Comparison of ENCODE assay signal across 17 cellular contexts in genomic region chr12:53998900-53999236, GRCh38. TPM values are rescaled to one million over a fixed set of nuclear protein-coding genes. Genes with fewer than 3 reads are reported as not detected.
DNase-seq lines count a peak whose midpoint lies in the region; ATAC-seq and TF ChIP-seq lines count a peak whose summit lies in the region.
"Had no signal": no experiment of that assay in that cellular context is flagged by ENCODE, and none has a peak within 500 bp of the region (broad histone marks: within the 10 kb centered on the region; RNA-seq: fewer than 3 reads in every experiment).

No MANE protein-coding gene starts in this region.

- TF ChIP-seq CTCF in BJ (IDR thresholded peaks at IDR 0.05; ENCODE audit: insufficient read depth, low read depth, low read length) (no peak), Peyer's patch (IDR thresholded peaks at IDR 0.05) (no peak), fibroblast of villous mesenchyme (IDR thresholded peaks at IDR 0.05; ENCODE audit: insufficient read depth, low read depth, low read length) (peak; percentile 3)

- H3K4me1 ChIP-seq in Peyer's patch = peaks cover 4 to 38% (median 18%) of the 10 kb centered on the region in 4 donors
- peaks cover 48 to 79% (median 55%) of the 10 kb centered on the region in 3 donors for H3K4me1 ChIP-seq in skeletal muscle tissue (ENCODE audit: control insufficient read depth in 3 of 3, insufficient read depth in 3 of 3, low read length in 3 of 3)
- H3K4me1 ChIP-seq in SJCRH30 = no peaks in the 10 kb centered on the region

- no peak for TF ChIP-seq POLR2A in Peyer's patch (IDR thresholded peaks at IDR 0.05)

- H3K9me3 ChIP-seq in Peyer's patch (peaks cover 0 to 3% (median 0%) of the 10 kb centered on the region in 4 donors), skeletal muscle tissue (ENCODE audit: control insufficient read depth in 3 of 3, low read length in 3 of 3) (no peaks in the 10 kb centered on the region), SJCRH30 (replicated peaks) (no peaks in the 10 kb centered on the region)
- H3K9me3 ChIP-seq: upper lobe of right lung had no signal

- no peak for DNase-seq in BJ (ENCODE audit: low read depth)
- DNase-seq in Peyer's patch = no peak
- DNase-seq in fibroblast of villous mesenchyme (ENCODE audit: low read depth) = no peak
- DNase-seq in amygdala (lab: John Stamatoyannopoulos, UW) = no peak
- DNase-seq in SJCRH30 = no peak
- DNase-seq: activated naive CD4-positive, alpha-beta T cell treated with anti-CD3 and anti-CD28 coated beads, Interleukin-2, amount 50 U/mL, for 16 hours; activated T-cell treated with anti-CD3 and anti-CD28 coated beads, Interleukin-2, amount 50 U/mL, for 1 hour; hypothalamus; left cardiac atrium; OCI-M1; retina; stimulated activated naive CD4-positive, alpha-beta T cell treated with Interleukin-2 at 50 U/mL for 16 hours; upper lobe of right lung had no signal

- H3K27ac ChIP-seq in Peyer's patch (peak overlapping the region; percentile 30 to 83 (median 74)), skeletal muscle tissue (ENCODE audit: low read depth, low read length) (peak overlapping the region; percentile 100), SJCRH30 (no peak overlapping the region)
- H3K27ac ChIP-seq: upper lobe of right lung had no signal

- H3K4me3 ChIP-seq in BJ (ENCODE audit: low read depth, low read length) = peak overlapping the region; percentile 73
- H3K4me3 ChIP-seq in Peyer's patch = peak overlapping the region in 2 of 4 donors; percentile 39 to 56
- peak overlapping the region; percentile 83 for H3K4me3 ChIP-seq in fibroblast of villous mesenchyme (ENCODE audit: low read depth, low read length)
- H3K4me3 ChIP-seq in skeletal muscle tissue (ENCODE audit: low read length in 3 of 3) = peak overlapping the region; percentile 88 to 93 (median 89)
- no peak overlapping the region for H3K4me3 ChIP-seq in SJCRH30

- H3K9ac ChIP-seq in skeletal muscle tissue (ENCODE audit: low read depth in 1 of 3, low read length in 3 of 3) = peak overlapping the region; percentile 96 to 99 (median 99)

- CTCF ChIA-PET in BJ (lab: Yijun Ruan, JAX) = interaction anchor here (1.4 to 16.8 kb wide), 7 partner anchors 12 to 230 kb away, joined by 3 to 213 read pairs (median 23); partner anchors contain the start of genes HOXC10 and SMUG1

- POLR2A ChIA-PET in BJ (lab: Charles Lee) = no interaction called here

- H3K27me3 ChIP-seq in BJ (ENCODE audit: control insufficient read depth, insufficient read depth, low read length) = peaks cover 2% of the 10 kb centered on the region; the same call in 1 of the 2 replicates
- peaks cover 0 to 63% of the 10 kb centered on the region in 2 donors for H3K27me3 ChIP-seq in Peyer's patch
- H3K27me3 ChIP-seq in skeletal muscle tissue (ENCODE audit: control insufficient read depth in 3 of 3, insufficient read depth in 3 of 3, low read length in 3 of 3) = peaks cover 0 to 7% (median 0%) of the 10 kb centered on the region in 3 donors
- no peaks in the 10 kb centered on the region for H3K27me3 ChIP-seq in SJCRH30

- no peak for ATAC-seq in HG03139 (IDR thresholded peaks at IDR 0.05; ENCODE audit: unreplicated experiment)
- ATAC-seq: left cardiac atrium, upper lobe of right lung had no signal

- H3K36me3 ChIP-seq in BJ (ENCODE audit: control insufficient read depth, insufficient read depth, low read length) = no peaks in the 10 kb centered on the region
- no peaks in the 10 kb centered on the region for H3K36me3 ChIP-seq in Peyer's patch
- no peaks in the 10 kb centered on the region for H3K36me3 ChIP-seq in skeletal muscle tissue (ENCODE audit: control insufficient read depth in 3 of 3, insufficient read depth in 3 of 3, low read length in 3 of 3)
- no peaks in the 10 kb centered on the region for H3K36me3 ChIP-seq in SJCRH30
- H3K36me3 ChIP-seq: upper lobe of right lung had no signal

RNA-seq across cellular contexts. Expression of gene HOXC9, which starts 1.1 kb away (rescaled TPM):
- 1.2 and 1.8 TPM in 2 replicates for polyA plus RNA-seq in BJ (2011; rRNA removed)
- polyA minus RNA-seq in BJ (2011; rRNA and poly(A)+ RNA removed) = 0.19 and 0.41 TPM in 2 replicates
- 10 to 100 TPM in 1 of 4 donors, 1 to 10 TPM in 2, not detected in 1; 1.7 to 13.2 (median 1.9) TPM for total RNA-seq in Peyer's patch
- 0.86 and 7.4 TPM in 2 replicates for total RNA-seq in fibroblast of villous mesenchyme
- 4.2 TPM for total RNA-seq in skeletal muscle tissue
- total RNA-seq in SJCRH30 (2014; rRNA removed; shearing (Covaris generic)) = 5.6 and 7.1 TPM in 2 replicates
- total RNA-seq: endodermal cell, left cardiac atrium had no signal

RNA-seq across cellular contexts. Expression of gene HOXC8, which starts 9.9 kb away (rescaled TPM):
- 1.6 and 1.8 TPM in 2 replicates for polyA plus RNA-seq in BJ (2011; rRNA removed)
- 0.51 and 0.62 TPM in 2 replicates for polyA minus RNA-seq in BJ (2011; rRNA and poly(A)+ RNA removed)
- total RNA-seq in Peyer's patch = 1 to 10 TPM in 3 of 4 donors, under 1 TPM in 1; 0.35 to 1.7 (median 1.1) TPM
- total RNA-seq in fibroblast of villous mesenchyme = 0.86 and 2.6 TPM in 2 replicates
- total RNA-seq in skeletal muscle tissue = 0.52 TPM
- total RNA-seq in SJCRH30 (2014; rRNA removed; shearing (Covaris generic)) = 0.05 TPM in 1 of 2 replicates, not detected in the other
- total RNA-seq: endodermal cell, left cardiac atrium had no signal

RNA-seq across cellular contexts. Expression of gene HOXC10, which starts 13.9 kb away (rescaled TPM):
- 13.9 and 14.9 TPM in 2 replicates for polyA plus RNA-seq in BJ (2011; rRNA removed)
- polyA minus RNA-seq in BJ (2011; rRNA and poly(A)+ RNA removed) = 5.2 and 10.6 TPM in 2 replicates
- total RNA-seq in Peyer's patch (1 to 10 TPM in 1 of 4 donors, not detected in 3; 1.0 TPM), fibroblast of villous mesenchyme (0.43 and 5.2 TPM in 2 replicates), skeletal muscle tissue (3.7 TPM)
- 0.51 and 0.71 TPM in 2 replicates for total RNA-seq in SJCRH30 (2014; rRNA removed; shearing (Covaris generic))
- total RNA-seq: endodermal cell, left cardiac atrium, upper lobe of right lung had no signal

RNA-seq across cellular contexts. Expression of gene HOTAIR, which starts 24.1 kb away (rescaled TPM):
- polyA plus RNA-seq in BJ (2011; rRNA removed) = 11.4 and 18.9 TPM in 2 replicates
- polyA minus RNA-seq in BJ (2011; rRNA and poly(A)+ RNA removed) = 1.2 and 1.5 TPM in 2 replicates
- total RNA-seq in Peyer's patch (1 to 10 TPM in 1 of 4 donors, not detected in 3; 1.4 TPM), fibroblast of villous mesenchyme (0.86 and 3.2 TPM in 2 replicates), skeletal muscle tissue (2.1 TPM)
- 1.0 and 1.5 TPM in 2 replicates for total RNA-seq in SJCRH30 (2014; rRNA removed; shearing (Covaris generic))
- total RNA-seq: endodermal cell, left cardiac atrium, SK-MEL-5, upper lobe of right lung had no signal

RNA-seq across cellular contexts. Expression of gene HOXC11, which starts 25.9 kb away (rescaled TPM):
- 3.2 and 4.9 TPM in 2 replicates for polyA plus RNA-seq in BJ (2011; rRNA removed)
- polyA minus RNA-seq in BJ (2011; rRNA and poly(A)+ RNA removed) = 2.7 and 2.9 TPM in 2 replicates
- total RNA-seq in Peyer's patch = under 1 TPM in 3 of 4 donors, not detected in 1; 0.40 to 0.76 (median 0.70) TPM
- 0.86 and 2.9 TPM in 2 replicates for total RNA-seq in fibroblast of villous mesenchyme
- 0.52 TPM for total RNA-seq in skeletal muscle tissue
- 1.1 and 1.2 TPM in 2 replicates for total RNA-seq in SJCRH30 (2014; rRNA removed; shearing (Covaris generic))
- total RNA-seq: endodermal cell, left cardiac atrium, upper lobe of right lung had no signal
